In genomic region chr2:20537423-20538307, GRCh38 we compare ENCODE assay signal across 1 cellular context.
TF ChIP-seq lines count a peak whose summit lies in the region.

No MANE protein-coding gene starts in this region.

TF ChIP-seq in HepG2, 621 proteins besides CTCF, POLR2A, EP300 and RAD21 (continued from another document and continues in another):
- peak in 1 of 2 experiments; percentile 23; a peak in 1 of 4 replicates for TF ChIP-seq REST (IDR thresholded peaks at IDR 0.05; ENCODE audit: borderline replicate concordance in 1 of 2, low read depth in 1 of 2, low read length in 2 of 2)
- no peak for TF ChIP-seq SETDB1 (CRISPR knock-in tag; IDR thresholded peaks at IDR 0.05; ENCODE audit: borderline replicate concordance)
- TF ChIP-seq, protein P1, sequence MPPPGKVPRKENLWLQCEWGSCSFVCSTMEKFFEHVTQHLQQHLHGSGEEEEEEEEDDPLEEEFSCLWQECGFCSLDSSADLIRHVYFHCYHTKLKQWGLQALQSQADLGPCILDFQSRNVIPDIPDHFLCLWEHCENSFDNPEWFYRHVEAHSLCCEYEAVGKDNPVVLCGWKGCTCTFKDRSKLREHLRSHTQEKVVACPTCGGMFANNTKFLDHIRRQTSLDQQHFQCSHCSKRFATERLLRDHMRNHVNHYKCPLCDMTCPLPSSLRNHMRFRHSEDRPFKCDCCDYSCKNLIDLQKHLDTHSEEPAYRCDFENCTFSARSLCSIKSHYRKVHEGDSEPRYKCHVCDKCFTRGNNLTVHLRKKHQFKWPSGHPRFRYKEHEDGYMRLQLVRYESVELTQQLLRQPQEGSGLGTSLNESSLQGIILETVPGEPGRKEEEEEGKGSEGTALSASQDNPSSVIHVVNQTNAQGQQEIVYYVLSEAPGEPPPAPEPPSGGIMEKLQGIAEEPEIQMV (CRISPR knock-in tag; IDR thresholded peaks at IDR 0.05; ENCODE audit: low read depth), result no peak; the same call in none of the 2 replicates
- no peak for TF ChIP-seq GMEB2 (CRISPR knock-in tag; IDR thresholded peaks at IDR 0.05; ENCODE audit: low read depth)
- no peak for TF ChIP-seq ZNF205 (CRISPR knock-in tag; IDR thresholded peaks at IDR 0.05)
- no peak for TF ChIP-seq SAFB2 (CRISPR knock-in tag; IDR thresholded peaks at IDR 0.05; ENCODE audit: borderline replicate concordance, low read depth)
- peak; percentile 2; the same call in 1 of the 2 replicates for TF ChIP-seq SAP130 (CRISPR knock-in tag; IDR thresholded peaks at IDR 0.05; ENCODE audit: low read depth)
- TF ChIP-seq ZBTB8A (CRISPR knock-in tag; IDR thresholded peaks at IDR 0.05; ENCODE audit: borderline replicate concordance, low read depth), result no peak
- no peak for TF ChIP-seq DDIT3 (CRISPR knock-in tag; IDR thresholded peaks at IDR 0.05)
- TF ChIP-seq ZNF33A (CRISPR knock-in tag; IDR thresholded peaks at IDR 0.05; ENCODE audit: borderline replicate concordance), result 0 out of 2 replicates have a peak, but pooled peaks have one; percentile 73
- 0 out of 2 replicates have a peak, but pooled peaks have one; percentile 79 for TF ChIP-seq NR0B2 (CRISPR knock-in tag; IDR thresholded peaks at IDR 0.05)
- TF ChIP-seq HDAC6 (IDR thresholded peaks at IDR 0.05; ENCODE audit: low read depth, low read length), result no peak
- TF ChIP-seq SOX5 (CRISPR knock-in tag; IDR thresholded peaks at IDR 0.05; ENCODE audit: borderline replicate concordance), result peak; percentile 64
- no peak for TF ChIP-seq SOX13 (IDR thresholded peaks at IDR 0.05)
- peak in 1 of 2 experiments; percentile 68; a peak in 2 of 4 replicates for TF ChIP-seq SOX13 (CRISPR knock-in tag; conservative IDR thresholded peaks at IDR 0.05 in 1 of 2, IDR thresholded peaks at IDR 0.05 in 1 of 2)
- no peak for TF ChIP-seq ZNF83 (CRISPR knock-in tag; IDR thresholded peaks at IDR 0.05; ENCODE audit: borderline replicate concordance)
- no peak for TF ChIP-seq DBP (CRISPR knock-in tag; IDR thresholded peaks at IDR 0.05; ENCODE audit: not compliant biosample characterization)
- TF ChIP-seq PPARG (CRISPR knock-in tag; conservative IDR thresholded peaks at IDR 0.05), result peak; percentile 72
- TF ChIP-seq HNRNPLL (IDR thresholded peaks at IDR 0.05; ENCODE audit: low read depth, low read length, poor library complexity, severe bottlenecking), result no peak
- no peak for TF ChIP-seq CHCHD3 (CRISPR knock-in tag; IDR thresholded peaks at IDR 0.05)
- TF ChIP-seq AFF4 (CRISPR knock-in tag; IDR thresholded peaks at IDR 0.05), result no peak; the same call in 1 of the 2 replicates
- no peak; a peak in 1 of 4 replicates for TF ChIP-seq HMGXB4 (CRISPR knock-in tag; IDR thresholded peaks at IDR 0.05; ENCODE audit: borderline replicate concordance in 1 of 2, low read depth in 1 of 2)
- no peak for TF ChIP-seq GATAD1 (CRISPR knock-in tag; IDR thresholded peaks at IDR 0.05)
- no peak for TF ChIP-seq ZNF253 (CRISPR knock-in tag; IDR thresholded peaks at IDR 0.05; ENCODE audit: borderline replicate concordance)
- no peak for TF ChIP-seq XBP1 (CRISPR knock-in tag; IDR thresholded peaks at IDR 0.05)
- TF ChIP-seq ISL2 (CRISPR knock-in tag; IDR thresholded peaks at IDR 0.05), result no peak
- TF ChIP-seq PHF8 (CRISPR knock-in tag; IDR thresholded peaks at IDR 0.05), result peak; percentile 39; the same call in 1 of the 2 replicates
- no peak for TF ChIP-seq KLF13 (CRISPR knock-in tag; IDR thresholded peaks at IDR 0.05)
- TF ChIP-seq ZEB1 (IDR thresholded peaks at IDR 0.05; ENCODE audit: insufficient replicate concordance, low read depth), result peak; percentile 88
- TF ChIP-seq NFAT5 (CRISPR knock-in tag; IDR thresholded peaks at IDR 0.05), result 0 out of 2 replicates have a peak, but pooled peaks have one; percentile 18
- no peak for TF ChIP-seq PAX8 (CRISPR knock-in tag; IDR thresholded peaks at IDR 0.05; ENCODE audit: borderline replicate concordance)
- TF ChIP-seq CEBPG (CRISPR knock-in tag; IDR thresholded peaks at IDR 0.05), result 0 out of 2 replicates have a peak, but pooled peaks have one; percentile 15
- no peak for TF ChIP-seq ZNF644 (CRISPR knock-in tag; IDR thresholded peaks at IDR 0.05; ENCODE audit: low read depth)
- 0 out of 2 replicates have a peak, but pooled peaks have one; percentile 37 for TF ChIP-seq RFXANK (CRISPR knock-in tag; IDR thresholded peaks at IDR 0.05)
- no peak for TF ChIP-seq ZNF10 (CRISPR knock-in tag; IDR thresholded peaks at IDR 0.05; ENCODE audit: borderline replicate concordance, low read depth)
- no peak; the same call in 1 of the 2 replicates for TF ChIP-seq ZFP1 (CRISPR knock-in tag; IDR thresholded peaks at IDR 0.05)
- 0 out of 2 replicates have a peak, but pooled peaks have one; percentile 28 for TF ChIP-seq ZNF446 (CRISPR knock-in tag; IDR thresholded peaks at IDR 0.05)
